Comparison of ENCODE assay signal across 8 cellular contexts in genomic region chr18:2571200-2572143, GRCh38. TPM values are rescaled to one million over a fixed set of nuclear protein-coding genes. Genes with fewer than 3 reads are reported as not detected.
A peak's percentile ranks its signal among the peaks of the same experiment; 100 is the strongest.
DNase-seq lines count a peak whose midpoint lies in the region; ATAC-seq and TF ChIP-seq lines count a peak whose summit lies in the region.

METTL4 (minus strand) TSS chr18:2571505; CDS start chr18:2567216, 4,289 bp downstream.
NDC80 (plus strand) TSS chr18:2571557; CDS start chr18:2572986, 1,429 bp downstream.

- no peaks in the 10 kb centered on the region for H3K27me3 Mint-ChIP-seq in activated CD4-positive, alpha-beta T cell treated with anti-CD3 and anti-CD28 coated beads for 36 hours
- H3K27me3 Mint-ChIP-seq in chondrocyte (ENCODE audit: low read depth): no peaks in the 10 kb centered on the region

- peaks cover 55% of the 10 kb centered on the region for H3K4me1 Mint-ChIP-seq in activated CD4-positive, alpha-beta T cell treated with anti-CD3 and anti-CD28 coated beads for 36 hours
- peaks cover 38% of the 10 kb centered on the region for H3K4me1 Mint-ChIP-seq in chondrocyte (ENCODE audit: low read depth)

- CTCF ChIA-PET in activated CD4-positive, alpha-beta T cell treated with anti-CD3 and anti-CD28 coated beads for 36 hours (lab: Charles Lee): interaction anchor here (0.8 to 1.7 kb wide), 6 partner anchors 34 to 726 kb away, joined by 3 to 5 read pairs (median 4); partner anchors contain the start of gene SMCHD1

- H3K27ac Mint-ChIP-seq in activated CD4-positive, alpha-beta T cell treated with anti-CD3 and anti-CD28 coated beads for 36 hours: peak within 1 kb of the TSS; percentile 95
- H3K27ac Mint-ChIP-seq in chondrocyte (ENCODE audit: unreplicated experiment): peak within 1 kb of the TSS; percentile 99

- H3K36me3 Mint-ChIP-seq in activated CD4-positive, alpha-beta T cell treated with anti-CD3 and anti-CD28 coated beads for 36 hours (ENCODE audit: low read depth): peaks cover 49% of the 10 kb centered on the region
- H3K36me3 Mint-ChIP-seq in chondrocyte (ENCODE audit: low read depth): peaks cover 3% of the 10 kb centered on the region

- H3K9me3 Mint-ChIP-seq in activated CD4-positive, alpha-beta T cell treated with anti-CD3 and anti-CD28 coated beads for 36 hours (ENCODE audit: low read depth): no peaks in the 10 kb centered on the region
- H3K9me3 Mint-ChIP-seq in chondrocyte (ENCODE audit: low read depth): no peaks in the 10 kb centered on the region

- peak; percentile 6 for TF ChIP-seq CTCF in chondrocyte (IDR thresholded peaks at IDR 0.05)

- POLR2A ChIA-PET in activated CD4-positive, alpha-beta T cell treated with anti-CD3 and anti-CD28 coated beads for 36 hours (lab: Charles Lee): interaction anchor here (0.5 to 1.3 kb wide), 5 partner anchors 8 to 86 kb away, joined by 3 to 6 read pairs (median 5); partner anchors contain the start of gene SMCHD1

- ATAC-seq in GM19023 (IDR thresholded peaks at IDR 0.05; ENCODE audit: unreplicated experiment) (peak; percentile 81), HG03196 (IDR thresholded peaks at IDR 0.05; ENCODE audit: unreplicated experiment) (peak; percentile 85)
- ATAC-seq in activated CD4-positive, alpha-beta T cell treated with anti-CD3 and anti-CD28 coated beads for 36 hours: peak; percentile 84

- intact Hi-C loops in activated CD4-positive, alpha-beta T cell treated with anti-CD3 and anti-CD28 coated beads for 36 hours (cut with DNase I, micrococcal nuclease): loop anchor here (1.0 to 5.0 kb wide), 12 partner anchors 17 to 1031 kb away; partner anchors contain the start of genes EMILIN2 (in 1 of the 2), MYL12A (in 1 of the 2), MYL12B (in 1 of the 2) and SMCHD1 (in 1 of the 2)

- DNase-seq in AML-193 (lab: John Stamatoyannopoulos, UW): peak; percentile 69 to 81
- peak; percentile 74 for DNase-seq in NCI-H510A (lab: John Stamatoyannopoulos, UW)
- DNase-seq in activated CD4-positive, alpha-beta T cell treated with anti-CD3 and anti-CD28 coated beads for 36 hours: peak; percentile 91
- DNase-seq in chondrocyte (ENCODE audit: low spot score): peak; percentile 92
- DNase-seq in kidney tubule cell (ENCODE audit: low spot score): peak; percentile 93
- DNase-seq in stimulated activated CD4-positive, alpha-beta T cell treated with anti-CD3 and anti-CD28 coated beads, Interleukin-1b, Interleukin-23, amount 100 ng/mL, for 1 hour (ENCODE audit: low read depth in 2 of 2): peak; percentile 47 to 58

- H3K4me3 Mint-ChIP-seq in activated CD4-positive, alpha-beta T cell treated with anti-CD3 and anti-CD28 coated beads for 36 hours: peak within 1 kb of the TSS; percentile 98
- H3K4me3 Mint-ChIP-seq in chondrocyte (ENCODE audit: unreplicated experiment): peak within 1 kb of the TSS; percentile 97

RNA-seq across cellular contexts. Expression of gene METTL4, which starts in this region (rescaled TPM):
- 10 to 100 TPM; 12.8 to 22.0 TPM for total RNA-seq in activated CD4-positive, alpha-beta T cell treated with anti-CD3 and anti-CD28 coated beads for 36 hours
- 6.5 to 9.3 TPM (median 7.6 TPM) in 3 replicates for total RNA-seq in chondrocyte

RNA-seq across cellular contexts. Expression of gene NDC80, which starts in this region (rescaled TPM):
- total RNA-seq in activated CD4-positive, alpha-beta T cell treated with anti-CD3 and anti-CD28 coated beads for 36 hours: 10 to 100 TPM; 84.7 to 88.5 TPM
- 4.8 to 6.5 TPM (median 5.8 TPM) in 3 replicates for total RNA-seq in chondrocyte

Comparison
In these comparisons a context has a peak if more than half of its experiments do, and no peak if none do; other contexts are left out.
1. Peak in every context shown above with its lines: DNase-seq and ATAC-seq.
2. RNA of gene NDC80 (total RNA-seq): 84.7 to 88.5 TPM in activated CD4-positive, alpha-beta T cell treated with anti-CD3 and anti-CD28 coated beads for 36 hours; 4.8 to 6.5 TPM in chondrocyte; every median in the first group is over 10 times any median in the second.